10 cellular contexts compared by ENCODE assay signal in genomic region chr1:210294991-210295773, GRCh38. TPM values are rescaled to one million over a fixed set of nuclear protein-coding genes. Genes with fewer than 3 reads are reported as not detected.
DNase-seq lines count a peak whose midpoint lies in the region; ATAC-seq and TF ChIP-seq lines count a peak whose summit lies in the region.
"Had no signal": no experiment of that assay in that cellular context is flagged by ENCODE, and none has a peak within 500 bp of the region (broad histone marks: within the 10 kb centered on the region; RNA-seq: fewer than 3 reads in every experiment).

No MANE protein-coding gene starts in this region.

- no peak overlapping the region for H3K4me3 ChIP-seq in right cardiac atrium (ENCODE audit: low read length)
- peak overlapping the region in 1 of 2 donors; percentile 15 for H3K4me3 ChIP-seq in stomach smooth muscle (ENCODE audit: low read length in 2 of 2)

- no peaks in the 10 kb centered on the region for H3K27me3 ChIP-seq in right cardiac atrium (ENCODE audit: control insufficient read depth, insufficient read depth)
- no peaks in the 10 kb centered on the region for H3K27me3 ChIP-seq in stomach smooth muscle (ENCODE audit: control insufficient read depth in 1 of 2, insufficient read depth in 2 of 2, low read length in 2 of 2)

- H3K9me3 ChIP-seq in right cardiac atrium (ENCODE audit: control insufficient read depth, low read length), result no peaks in the 10 kb centered on the region
- no peaks in the 10 kb centered on the region for H3K9me3 ChIP-seq in stomach smooth muscle (ENCODE audit: control insufficient read depth in 2 of 2, low read length in 2 of 2)

- 32% methylated on average over 10 of the region's 10 CpGs for WGBS in right cardiac atrium

- POLR2A ChIA-PET in WTC11 (lab: Charles Lee), result interaction anchor here (1.1 kb wide), 1 partner anchor 43 kb away, joined by 3 read pairs; no protein-coding TSS in a partner anchor
- POLR2A ChIA-PET in naive thymus-derived CD8-positive, alpha-beta T cell (lab: Charles Lee), result no interaction called here

- H3K9ac ChIP-seq in stomach smooth muscle (ENCODE audit: low read length in 2 of 2), result peak overlapping the region in 1 of 2 donors; percentile 29

- no peak overlapping the region for H3K4me3 Mint-ChIP-seq in WTC11
- no peak overlapping the region for H3K4me3 Mint-ChIP-seq in naive thymus-derived CD8-positive, alpha-beta T cell
- H3K4me3 Mint-ChIP-seq: activated CD4-positive, alpha-beta T cell treated with anti-CD3 and anti-CD28 coated beads, Interleukin-2, amount 10 ng/mL, durations not matched to agents 7 days and 5 days had no signal

- intact Hi-C loops in right cardiac atrium (cut with DNase I), result loop anchor here in 2 of 4 donors (5.0 to 10.0 kb wide), 2 partner anchors 60 to 63 kb away; partner anchors contain the start of gene SERTAD4 (in 2 of the 2)

- H3K36me3 Mint-ChIP-seq in WTC11, result no peaks in the 10 kb centered on the region
- no peaks in the 10 kb centered on the region for H3K36me3 Mint-ChIP-seq in naive thymus-derived CD8-positive, alpha-beta T cell

- H3K27ac Mint-ChIP-seq in WTC11, result no peak overlapping the region
- H3K27ac Mint-ChIP-seq in naive thymus-derived CD8-positive, alpha-beta T cell, result no peak overlapping the region
- H3K27ac Mint-ChIP-seq: activated CD4-positive, alpha-beta T cell treated with anti-CD3 and anti-CD28 coated beads, Interleukin-2, amount 10 ng/mL, durations not matched to agents 7 days and 5 days had no signal

- DNase-seq in HT1080 (ENCODE audit: low read depth), result peak; percentile 12
- peak; percentile 49 for DNase-seq in WTC11 (ENCODE audit: low spot score)
- DNase-seq in right cardiac atrium, result peak; percentile 79 to 92 (median 88)
- DNase-seq in pons (ENCODE audit: low spot score), result no peak
- no peak for DNase-seq in activated CD4-positive, alpha-beta T cell treated with anti-CD3 and anti-CD28 coated beads, Interleukin-2, amount 50 U/mL, for 48 hours
- no peak for DNase-seq in naive thymus-derived CD8-positive, alpha-beta T cell
- DNase-seq: activated CD4-positive, alpha-beta T cell treated with anti-CD3 and anti-CD28 coated beads, Interleukin-2, amount 10 ng/mL, durations not matched to agents 7 days and 5 days; hypothalamus had no signal

- peaks cover 57% of the 10 kb centered on the region for H3K4me1 Mint-ChIP-seq in WTC11
- H3K4me1 Mint-ChIP-seq in naive thymus-derived CD8-positive, alpha-beta T cell, result peaks cover 4 to 6% (median 5%) of the 10 kb centered on the region in 4 donors

- peak; percentile 63 for ATAC-seq in WTC11
- ATAC-seq in right cardiac atrium, result peak; percentile 81 to 86
- ATAC-seq in HG03469 (IDR thresholded peaks at IDR 0.05; ENCODE audit: unreplicated experiment), result no peak
- no peak for ATAC-seq in naive thymus-derived CD8-positive, alpha-beta T cell

- H3K9me3 Mint-ChIP-seq in WTC11, result peaks cover 3% of the 10 kb centered on the region; the same call in 1 of the 2 replicates
- no peaks in the 10 kb centered on the region for H3K9me3 Mint-ChIP-seq in naive thymus-derived CD8-positive, alpha-beta T cell
- H3K9me3 Mint-ChIP-seq: activated CD4-positive, alpha-beta T cell treated with anti-CD3 and anti-CD28 coated beads, Interleukin-2, amount 10 ng/mL, durations not matched to agents 7 days and 5 days had no signal

- TF ChIP-seq CTCF in WTC11 (IDR thresholded peaks at IDR 0.05), result no peak

- H3K4me1 ChIP-seq in right cardiac atrium (ENCODE audit: control insufficient read depth, insufficient read depth, low read length), result peaks cover 2% of the 10 kb centered on the region
- peaks cover 43% of the 10 kb centered on the region for H3K4me1 ChIP-seq in stomach smooth muscle (ENCODE audit: control insufficient read depth, insufficient read depth, low read length)

- peaks cover 30% of the 10 kb centered on the region for H3K27me3 Mint-ChIP-seq in WTC11 (ENCODE audit: low read depth)
- peaks cover 15 to 54% (median 41%) of the 10 kb centered on the region in 5 donors for H3K27me3 Mint-ChIP-seq in naive thymus-derived CD8-positive, alpha-beta T cell

- peak overlapping the region; percentile 11 for H3K27ac ChIP-seq in right cardiac atrium (ENCODE audit: low read length)
- H3K27ac ChIP-seq in stomach smooth muscle (ENCODE audit: low read length), result peak overlapping the region; percentile 71

- H3K36me3 ChIP-seq in stomach smooth muscle (ENCODE audit: control insufficient read depth in 2 of 2, insufficient read depth in 2 of 2, low read length in 2 of 2), result no peaks in the 10 kb centered on the region

- CTCF ChIA-PET in WTC11 (lab: Charles Lee), result interaction anchor here (1.0 to 2.5 kb wide), 7 partner anchors 16 to 395 kb away, joined by 3 to 9 read pairs (median 6); no protein-coding TSS in a partner anchor

TF ChIP-seq in WTC11, 78 proteins besides CTCF, POLR2A, EP300 and RAD21 (continues in another document):
- TF ChIP-seq NR1H2 (CRISPR knock-in tag; IDR thresholded peaks at IDR 0.05), result no peak
- TF ChIP-seq NR2C2 (CRISPR knock-in tag; IDR thresholded peaks at IDR 0.05), result no peak
- no peak for TF ChIP-seq AFF4 (CRISPR knock-in tag; IDR thresholded peaks at IDR 0.05; ENCODE audit: borderline replicate concordance)
- no peak for TF ChIP-seq FOXK1 (CRISPR knock-in tag; IDR thresholded peaks at IDR 0.05)
- TF ChIP-seq ETV6 (CRISPR knock-in tag; IDR thresholded peaks at IDR 0.05), result no peak
- no peak for TF ChIP-seq ZNF281 (CRISPR knock-in tag; IDR thresholded peaks at IDR 0.05)
- no peak for TF ChIP-seq RORB (CRISPR knock-in tag; IDR thresholded peaks at IDR 0.05)
- no peak for TF ChIP-seq FOXP4 (CRISPR knock-in tag; IDR thresholded peaks at IDR 0.05)

RNA-seq across cellular contexts. Expression of gene HHAT, which starts 33.5 kb away (rescaled TPM):
- total RNA-seq in HT1080 (2014; rRNA removed; shearing (Covaris generic)), result 6.2 and 8.1 TPM in 2 replicates
- polyA plus RNA-seq in HT1080 (2015; cell fraction: cytosol; rRNA removed), result 6.2 and 6.9 TPM in 2 replicates
- polyA plus RNA-seq in HT1080 (2015; cell fraction: nucleus; rRNA removed), result 4.3 and 6.1 TPM in 2 replicates
- total RNA-seq in WTC11 (2021) (0.39 to 0.69 TPM (median 0.66 TPM) in 3 replicates), right cardiac atrium (1 to 10 TPM; 2.2 to 2.8 (median 2.5) TPM)
- polyA plus RNA-seq in right cardiac atrium, result 1.6 TPM
- 1 to 10 TPM; 1.5 to 1.8 TPM for total RNA-seq in naive thymus-derived CD8-positive, alpha-beta T cell
- polyA plus RNA-seq in naive thymus-derived CD8-positive, alpha-beta T cell, result 1 to 10 TPM in 1 of 3 donors, under 1 TPM in 2; 0.74 to 1.6 (median 0.75) TPM

Comparison
In these comparisons a context has a peak if more than half of its experiments do, and no peak if none do; other contexts are left out.
1. DNase-seq: peak in HT1080 (single experiment), WTC11 (single experiment) and right cardiac atrium (3 of 3); none in pons (single experiment), activated CD4-positive, alpha-beta T cell treated with anti-CD3 and anti-CD28 coated beads, Interleukin-2, amount 50 U/mL, for 48 hours (0 of 2) and naive thymus-derived CD8-positive, alpha-beta T cell (0 of 10).
2. ATAC-seq: peak in WTC11 (single experiment) and right cardiac atrium (2 of 2); none in HG03469 (single experiment) and naive thymus-derived CD8-positive, alpha-beta T cell (0 of 2).